ENCODE assay signal across 1 cellular context in the genomic region with DNA sequence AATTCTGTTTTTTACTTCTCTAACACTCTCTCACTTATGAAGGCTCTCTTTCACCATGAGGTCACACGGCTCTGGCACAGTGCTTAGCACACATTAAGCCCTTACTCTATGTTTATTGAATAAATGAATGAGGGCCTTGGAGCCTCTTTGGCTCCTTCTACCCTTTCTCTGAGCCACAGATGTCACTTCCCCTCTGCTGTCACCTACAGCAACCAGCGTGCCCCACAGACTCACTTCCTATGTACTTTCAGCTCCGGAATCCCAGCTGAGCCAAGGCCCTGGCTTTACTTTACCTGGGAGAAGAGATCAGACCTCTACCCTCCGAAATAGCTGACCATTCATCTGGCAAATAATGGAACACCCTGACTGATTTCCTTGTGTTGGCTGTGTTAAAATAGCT.
TF ChIP-seq lines count a peak whose summit lies in the region.

No MANE protein-coding gene starts in this region.

TF ChIP-seq in SK-N-SH treated with all-trans-retinoic acid at 6 μM for 48 hours, 23 proteins besides CTCF, POLR2A, EP300 and RAD21 (continued from another document):
- TF ChIP-seq, protein P1, sequence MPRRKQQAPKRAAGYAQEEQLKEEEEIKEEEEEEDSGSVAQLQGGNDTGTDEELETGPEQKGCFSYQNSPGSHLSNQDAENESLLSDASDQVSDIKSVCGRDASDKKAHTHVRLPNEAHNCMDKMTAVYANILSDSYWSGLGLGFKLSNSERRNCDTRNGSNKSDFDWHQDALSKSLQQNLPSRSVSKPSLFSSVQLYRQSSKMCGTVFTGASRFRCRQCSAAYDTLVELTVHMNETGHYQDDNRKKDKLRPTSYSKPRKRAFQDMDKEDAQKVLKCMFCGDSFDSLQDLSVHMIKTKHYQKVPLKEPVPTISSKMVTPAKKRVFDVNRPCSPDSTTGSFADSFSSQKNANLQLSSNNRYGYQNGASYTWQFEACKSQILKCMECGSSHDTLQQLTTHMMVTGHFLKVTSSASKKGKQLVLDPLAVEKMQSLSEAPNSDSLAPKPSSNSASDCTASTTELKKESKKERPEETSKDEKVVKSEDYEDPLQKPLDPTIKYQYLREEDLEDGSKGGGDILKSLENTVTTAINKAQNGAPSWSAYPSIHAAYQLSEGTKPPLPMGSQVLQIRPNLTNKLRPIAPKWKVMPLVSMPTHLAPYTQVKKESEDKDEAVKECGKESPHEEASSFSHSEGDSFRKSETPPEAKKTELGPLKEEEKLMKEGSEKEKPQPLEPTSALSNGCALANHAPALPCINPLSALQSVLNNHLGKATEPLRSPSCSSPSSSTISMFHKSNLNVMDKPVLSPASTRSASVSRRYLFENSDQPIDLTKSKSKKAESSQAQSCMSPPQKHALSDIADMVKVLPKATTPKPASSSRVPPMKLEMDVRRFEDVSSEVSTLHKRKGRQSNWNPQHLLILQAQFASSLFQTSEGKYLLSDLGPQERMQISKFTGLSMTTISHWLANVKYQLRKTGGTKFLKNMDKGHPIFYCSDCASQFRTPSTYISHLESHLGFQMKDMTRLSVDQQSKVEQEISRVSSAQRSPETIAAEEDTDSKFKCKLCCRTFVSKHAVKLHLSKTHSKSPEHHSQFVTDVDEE (CRISPR knock-in tag; IDR thresholded peaks at IDR 0.05), result no peak
